Comparison of ENCODE assay signal across 8 cellular contexts in genomic region chr5:169980418-169981053, GRCh38. TPM values are rescaled to one million over a fixed set of nuclear protein-coding genes. Genes with fewer than 3 reads are reported as not detected.
A peak's percentile ranks its signal among the peaks of the same experiment; 100 is the strongest.
DNase-seq lines count a peak whose midpoint lies in the region; ATAC-seq and TF ChIP-seq lines count a peak whose summit lies in the region.

Gene INSYN2B (minus strand): TSS chr5:169980495. CDS start chr5:169883898, 96,597 bp downstream.

- DNase-seq in AG09319 (ENCODE audit: extremely low read depth, low read depth) = peak; percentile 66
- DNase-seq in GM13977 (ENCODE audit: low spot score) = peak; percentile 27
- peak; percentile 17 for DNase-seq in SHP77 treated with DMSO at 0.1 percent for 48 hours (lab: John Stamatoyannopoulos, UW)
- peak; percentile 47 for DNase-seq in lung (ENCODE audit: low spot score)
- peak in 46 of 49 donors; percentile 21 to 87 (median 74) for DNase-seq in substantia nigra (lab: John Stamatoyannopoulos, UW)

- peak within 1 kb of the TSS; percentile 48 for H3K4me3 ChIP-seq in HUES64 (ENCODE audit: low read length)
- no peak within 1 kb of the TSS for H3K4me3 ChIP-seq in lung

- H3K27ac ChIP-seq in HUES64 (ENCODE audit: low read depth, low read length) (peak within 1 kb of the TSS; percentile 58; the same call in 1 of the 2 replicates), lung (ENCODE audit: low read depth in 1 of 2, low read length in 1 of 2) (no peak within 1 kb of the TSS), substantia nigra (ENCODE audit: low read depth, low read length, poor library complexity, severe bottlenecking) (peak within 1 kb of the TSS; percentile 73)

- peak within 1 kb of the TSS; percentile 12; the same call in 1 of the 2 replicates for H3K9ac ChIP-seq in HUES64 (ENCODE audit: low read depth, low read length)

- in situ Hi-C loops in GM13977 (cut with MboI; ENCODE audit: low pct_unique_long_range_greater_than_20kb, low sequenced_read_pairs, unreplicated experiment) = no loop called here
- in situ Hi-C loops in endometrial microvascular endothelial cells (cut with HindIII; ENCODE audit: inconsistent ontology term, low pct_unique_long_range_greater_than_20kb, low sequenced_read_pairs) = no loop called here

- H3K9me3 ChIP-seq in HUES64 (ENCODE audit: insufficient read depth, low read depth, low read length) = no peaks in the 10 kb centered on the region
- H3K9me3 ChIP-seq in lung (ENCODE audit: control insufficient read depth in 2 of 2, insufficient read depth in 1 of 2, low read length in 1 of 2) = no peaks in the 10 kb centered on the region

- peaks cover 44% of the 10 kb centered on the region for H3K4me1 ChIP-seq in HUES64 (ENCODE audit: insufficient read depth, low read length)
- H3K4me1 ChIP-seq in lung (ENCODE audit: control insufficient read depth in 2 of 2, insufficient read depth in 2 of 2, low read length in 2 of 2) = peaks cover 0 to 5% of the 10 kb centered on the region in 2 donors

- TF ChIP-seq CTCF in AG09319 (IDR thresholded peaks at IDR 0.05; ENCODE audit: low read depth, low read length) (peak; percentile 69), GM13977 (IDR thresholded peaks at IDR 0.05; ENCODE audit: extremely low read depth, insufficient read depth, missing control alignments) (peak; percentile 53), lung (IDR thresholded peaks at IDR 0.05; ENCODE audit: control extremely low read depth, extremely low read depth) (peak; percentile 20)

- ATAC-seq in lung (ENCODE audit: insufficient read depth, low FRiP score) (peak; percentile 69), HG03520 (IDR thresholded peaks at IDR 0.05; ENCODE audit: unreplicated experiment) (no peak)

- H3K27me3 ChIP-seq in HUES64 (ENCODE audit: insufficient read depth, low read length) (peaks cover 25% of the 10 kb centered on the region), lung (ENCODE audit: control insufficient read depth, insufficient read depth) (no peaks in the 10 kb centered on the region)

- no peaks in the 10 kb centered on the region for H3K36me3 ChIP-seq in HUES64 (ENCODE audit: insufficient read depth, low read length)
- peaks cover 0 to 3% of the 10 kb centered on the region in 2 donors for H3K36me3 ChIP-seq in lung (ENCODE audit: control insufficient read depth in 2 of 2, insufficient read depth in 2 of 2, low read length in 2 of 2)

- WGBS in HUES64 = 6% methylated on average over 7 of the region's 11 CpGs
- 26 to 32% methylated on average over 11 of the region's 11 CpGs for WGBS in lung, 2 donors

RNA-seq across cellular contexts. Expression of gene INSYN2B, which starts in this region (rescaled TPM):
- 0.05 TPM for polyA plus RNA-seq in HUES64 (2013, experiment 1 of 2)
- 0.13 TPM for polyA plus RNA-seq in HUES64 (2013, experiment 2 of 2)
- 26.4 TPM for total RNA-seq in endometrial microvascular endothelial cells (ENCODE audit: inconsistent ontology term)
- under 1 TPM; 0.12 to 0.63 TPM for total RNA-seq in lung
- polyA plus RNA-seq in lung = under 1 TPM in 1 of 2 donors, not detected in 1; 0.10 TPM

Comparison
In these comparisons a context has a peak if more than half of its experiments do, and no peak if none do; other contexts are left out.
1. RNA of gene INSYN2B (total RNA-seq): 26.4 TPM in endometrial microvascular endothelial cells (single experiment); 0.12 to 0.63 TPM in lung; every median in the first group is over 10 times any median in the second.
2. Peak in DNase-seq and ATAC-seq in lung; RNA of the gene not detected or under 1 TPM.
3. DNase-seq: peak in every context shown above with its lines; median percentile 74 in substantia nigra; 66 in AG09319; 47 in lung; 27 in GM13977; 17 in SHP77 treated with DMSO at 0.1 percent for 48 hours.
4. H3K27ac ChIP-seq: peak in HUES64 (single experiment) and substantia nigra (single experiment); none in lung (0 of 2).
5. Peak in every context shown above with its lines, with median percentiles within 50 percentile points of each other: CTCF ChIP-seq.